1 cellular context compared by ENCODE assay signal in the genomic region with DNA sequence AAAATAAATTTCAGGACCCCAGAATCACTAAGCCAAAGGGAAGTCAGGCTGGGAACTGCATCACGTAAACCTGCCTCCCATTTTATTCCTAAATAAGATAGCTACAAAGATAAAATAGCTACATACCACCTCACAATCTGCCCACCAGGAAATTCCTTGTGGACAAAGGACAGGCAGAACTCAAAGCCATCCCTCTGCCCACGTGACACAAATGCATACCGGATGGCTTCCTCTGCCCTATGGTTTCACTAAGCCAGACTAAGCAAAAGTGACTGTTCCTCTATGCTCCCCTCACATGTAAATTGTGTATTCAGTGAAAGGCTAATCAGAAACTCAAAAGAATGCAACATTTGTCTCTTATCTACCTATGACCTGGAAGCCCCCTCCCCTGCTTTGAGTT.
A peak's percentile ranks its signal among the peaks of the same experiment; 100 is the strongest.
TF ChIP-seq lines count a peak whose summit lies in the region.

No MANE protein-coding gene starts in this region.

TF ChIP-seq in GM12878, 131 proteins besides CTCF, POLR2A, EP300 and RAD21 (continued from another document):
- TF ChIP-seq USF2 (IDR thresholded peaks at IDR 0.05; ENCODE audit: borderline replicate concordance, low read depth, low read length) (peak; percentile 14; the same call in 1 of the 2 replicates), RAD51 (IDR thresholded peaks at IDR 0.05) (peak; percentile 88), PKNOX1 (IDR thresholded peaks at IDR 0.05) (no peak), POU2F2 (IDR thresholded peaks at IDR 0.05; ENCODE audit: borderline replicate concordance, low read depth, low read length) (peak; percentile 52; the same call in 1 of the 3 replicates), BACH1 (IDR thresholded peaks at IDR 0.05; ENCODE audit: borderline replicate concordance) (no peak), NFXL1 (IDR thresholded peaks at IDR 0.05; ENCODE audit: borderline replicate concordance) (no peak)
